8 cellular contexts compared by ENCODE assay signal in genomic region chr17:7560172-7561027, GRCh38. TPM values are rescaled to one million over a fixed set of nuclear protein-coding genes. Genes with fewer than 3 reads are reported as not detected.
DNase-seq lines count a peak whose midpoint lies in the region; ATAC-seq and TF ChIP-seq lines count a peak whose summit lies in the region.

No MANE protein-coding gene starts in this region.

- H3K27ac Mint-ChIP-seq in activated naive CD8-positive, alpha-beta T cell treated with anti-CD3 and anti-CD28 coated beads for 36 hours, result peak overlapping the region; percentile 92

- H3K4me3 ChIP-seq in right atrium auricular region, result peak overlapping the region; percentile 76 to 82

- no peaks in the 10 kb centered on the region for H3K9me3 ChIP-seq in right atrium auricular region

- peak overlapping the region; percentile 86 to 95 for H3K27ac ChIP-seq in right atrium auricular region

- H3K27me3 ChIP-seq in right atrium auricular region, result no peaks in the 10 kb centered on the region

- H3K27me3 Mint-ChIP-seq in activated naive CD8-positive, alpha-beta T cell treated with anti-CD3 and anti-CD28 coated beads for 36 hours, result no peaks in the 10 kb centered on the region

- peaks cover 0 to 67% of the 10 kb centered on the region in 2 donors for H3K4me1 ChIP-seq in right atrium auricular region

- H3K36me3 Mint-ChIP-seq in activated naive CD8-positive, alpha-beta T cell treated with anti-CD3 and anti-CD28 coated beads for 36 hours, result peaks cover 26% of the 10 kb centered on the region

- DNase-seq in NCI-H1417 (lab: John Stamatoyannopoulos, UW) (peak in 2 of 3 experiments; percentile 28 to 45), NCI-H1417 treated with DMSO at 0.1 percent for 48 hours (lab: John Stamatoyannopoulos, UW) (no peak), OCI-M1 (lab: John Stamatoyannopoulos, UW) (peak; percentile 41), right atrium auricular region (ENCODE audit: low spot score) (no peak), retina (peak; percentile 74), SW480 (ENCODE audit: low spot score) (no peak)
- DNase-seq in activated naive CD8-positive, alpha-beta T cell treated with anti-CD3 and anti-CD28 coated beads for 36 hours, result peak; percentile 65

- no peaks in the 10 kb centered on the region for H3K9me3 Mint-ChIP-seq in activated naive CD8-positive, alpha-beta T cell treated with anti-CD3 and anti-CD28 coated beads for 36 hours

- TF ChIP-seq CTCF in right atrium auricular region (IDR thresholded peaks at IDR 0.05), result peak; percentile 33 to 54

- peaks cover 50% of the 10 kb centered on the region for H3K4me1 Mint-ChIP-seq in activated naive CD8-positive, alpha-beta T cell treated with anti-CD3 and anti-CD28 coated beads for 36 hours

- ATAC-seq in GM18858 (IDR thresholded peaks at IDR 0.05; ENCODE audit: unreplicated experiment), result no peak

- peak overlapping the region; percentile 90 for H3K4me3 Mint-ChIP-seq in activated naive CD8-positive, alpha-beta T cell treated with anti-CD3 and anti-CD28 coated beads for 36 hours

- peaks cover 24% of the 10 kb centered on the region for H3K36me3 ChIP-seq in right atrium auricular region

RNA-seq across cellular contexts. Expression of gene SENP3, which starts 1.3 kb away (rescaled TPM):
- 100 to 1,000 TPM in 1 of 2 experiments, 10 to 100 TPM in 1; 96.5 to 100 TPM for total RNA-seq in activated naive CD8-positive, alpha-beta T cell treated with anti-CD3 and anti-CD28 coated beads for 36 hours
- total RNA-seq in right atrium auricular region, result 10 to 100 TPM; 45.9 to 56.1 TPM

RNA-seq across cellular contexts. Expression of gene TNFSF13, which starts 1.9 kb away (rescaled TPM):
- total RNA-seq in activated naive CD8-positive, alpha-beta T cell treated with anti-CD3 and anti-CD28 coated beads for 36 hours, result 1 to 10 TPM; 6.3 to 7.3 TPM
- total RNA-seq in right atrium auricular region, result 10 to 100 TPM; 11.0 to 16.9 TPM

RNA-seq across cellular contexts. Expression of gene TNFSF12, which starts 11.5 kb away (rescaled TPM):
- total RNA-seq in activated naive CD8-positive, alpha-beta T cell treated with anti-CD3 and anti-CD28 coated beads for 36 hours, result 10 to 100 TPM; 11.6 to 15.1 TPM
- 10 to 100 TPM; 39.6 to 50.2 TPM for total RNA-seq in right atrium auricular region

RNA-seq across cellular contexts. Expression of gene CD68, which starts 19.0 kb away (rescaled TPM):
- 1 to 10 TPM; 6.6 to 6.7 TPM for total RNA-seq in activated naive CD8-positive, alpha-beta T cell treated with anti-CD3 and anti-CD28 coated beads for 36 hours
- 10 to 100 TPM; 16.2 to 54.2 TPM for total RNA-seq in right atrium auricular region

RNA-seq across cellular contexts. Expression of gene MPDU1, which starts 23.3 kb away (rescaled TPM):
- 10 to 100 TPM; 72.8 to 77.2 TPM for total RNA-seq in activated naive CD8-positive, alpha-beta T cell treated with anti-CD3 and anti-CD28 coated beads for 36 hours
- 10 to 100 TPM; 55.4 to 81.1 TPM for total RNA-seq in right atrium auricular region

Comparison
In these comparisons a context has a peak if more than half of its experiments do, and no peak if none do; other contexts are left out.
1. DNase-seq: peak in NCI-H1417 (2 of 3), OCI-M1 (single experiment), activated naive CD8-positive, alpha-beta T cell treated with anti-CD3 and anti-CD28 coated beads for 36 hours (single experiment) and retina (single experiment); none in NCI-H1417 treated with DMSO at 0.1 percent for 48 hours (single experiment), right atrium auricular region (single experiment) and SW480 (single experiment).